Comparison of ENCODE assay signal across 9 cellular contexts in genomic region chr1:157482717-157483116, GRCh38.
"Had no signal": no experiment of that assay in that cellular context is flagged by ENCODE, and none has a peak within 500 bp of the region (broad histone marks: within the 10 kb centered on the region; RNA-seq: fewer than 3 reads in every experiment).

No MANE protein-coding gene starts in this region.

- H3K27ac ChIP-seq: GM23248, HL-60, KMS-11 had no signal

- DNase-seq: GOT3, H9, HFFc6, KBM-7 had no signal

- H2AFZ ChIP-seq: GM23248 had no signal

- FAIRE-seq: H54, HepG2 had no signal

- H3K9ac ChIP-seq: GM23248, KMS-11 had no signal

- H3K4me2 ChIP-seq: KMS-11 had no signal

- H3K4me3 ChIP-seq: GM23248 had no signal
